1 cellular context compared by ENCODE assay signal in the genomic region with DNA sequence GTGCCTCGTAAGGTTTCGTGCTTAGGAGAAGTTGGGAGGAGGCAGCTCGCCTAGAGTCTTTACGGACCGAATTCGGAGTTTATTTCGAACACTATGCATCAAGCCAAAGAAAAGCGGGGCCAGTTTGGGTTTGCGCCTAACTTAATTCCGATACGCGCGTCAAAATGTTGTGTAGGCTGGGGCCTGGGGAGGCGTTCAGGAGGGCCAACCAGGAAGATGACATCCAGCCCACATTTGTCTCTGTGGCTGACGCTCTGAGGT.
TF ChIP-seq lines count a peak whose summit lies in the region.

No MANE protein-coding gene starts in this region.

TF ChIP-seq in GM12878, 131 proteins besides CTCF, POLR2A, EP300 and RAD21:
- TF ChIP-seq ZNF592 (IDR thresholded peaks at IDR 0.05) (no peak), SKIL (IDR thresholded peaks at IDR 0.05; ENCODE audit: low read depth, poor library complexity, severe bottlenecking) (no peak), EZH2 (IDR thresholded peaks at IDR 0.05; ENCODE audit: borderline replicate concordance, control insufficient read depth, low read depth, low read length) (0 out of 2 replicates have a peak, but pooled peaks have one; percentile 24), ASH2L (IDR thresholded peaks at IDR 0.05; ENCODE audit: borderline replicate concordance, low read depth) (no peak)
TF ChIP-seq in GM12878: peak in this region for 1.
